16 cellular contexts compared by ENCODE assay signal in genomic region chr11:119787074-119787461, GRCh38.
"Had no signal": no experiment of that assay in that cellular context is flagged by ENCODE, and none has a peak within 500 bp of the region (broad histone marks: within the 10 kb centered on the region; RNA-seq: fewer than 3 reads in every experiment).

No MANE protein-coding gene starts in this region.

- H3K9me3 Mint-ChIP-seq: activated naive CD8-positive, alpha-beta T cell treated with anti-CD3 and anti-CD28 coated beads, Interleukin-2, amount 10 ng/mL, durations not matched to agents 7 days and 5 days; activated T-helper 1 cell treated with anti-CD3 and anti-CD28 coated beads, Interleukin-12 subunit alpha, Interleukin-12 subunit beta, Interleukin-2, Interleukin-4 antibody, amounts not matched to agents 30 ng/mL and 10 ng/mL and 1 ng/mL, durations not matched to agents 14 hours and 24 hours and 36 hours; stimulated activated memory B cell treated with anti-CD40 and anti-IgM and Interleukin-4, amounts not matched to agents 10 μg/mL and 1 μg/mL and 100 μg/mL, for 72 hours had no signal

- FAIRE-seq: urothelium cell line had no signal

- H3K4me1 Mint-ChIP-seq: activated naive CD8-positive, alpha-beta T cell treated with anti-CD3 and anti-CD28 coated beads, Interleukin-2, amount 10 ng/mL, durations not matched to agents 7 days and 5 days; stimulated activated memory B cell treated with anti-CD40 and anti-IgM and Interleukin-4, amounts not matched to agents 10 μg/mL and 1 μg/mL and 100 μg/mL, for 72 hours had no signal

- H3K4me3 Mint-ChIP-seq: activated naive CD8-positive, alpha-beta T cell treated with anti-CD3 and anti-CD28 coated beads, Interleukin-2, amount 10 ng/mL, durations not matched to agents 7 days and 5 days; activated T-helper 1 cell treated with anti-CD3 and anti-CD28 coated beads, Interleukin-12 subunit alpha, Interleukin-12 subunit beta, Interleukin-2, Interleukin-4 antibody, amounts not matched to agents 30 ng/mL and 10 ng/mL and 1 ng/mL, durations not matched to agents 14 hours and 24 hours and 36 hours; dendritic cell treated with granulocyte-macrophage colony-stimulating factor and Interleukin-4, amounts not matched to agents 40 ng/mL and 50 ng/mL, for 4 days; stimulated activated memory B cell treated with anti-CD40 and anti-IgM and Interleukin-4, amounts not matched to agents 10 μg/mL and 1 μg/mL and 100 μg/mL, for 72 hours had no signal

- DNase-seq: activated naive CD4-positive, alpha-beta T cell; activated naive CD8-positive, alpha-beta T cell treated with anti-CD3 and anti-CD28 coated beads, Interleukin-2, amount 10 ng/mL, durations not matched to agents 7 days and 5 days; cerebellar nuclear complex; effector memory CD4-positive, alpha-beta T cell; foreskin fibroblast; heart right ventricle; left colon; stimulated activated CD4-positive, alpha-beta T cell treated with anti-CD3 and anti-CD28 coated beads, Interleukin-2, amount 100 ng/mL, for 48 hours; T-helper 9 cell; tibial artery had no signal

- H3K4me1 ChIP-seq: ascending aorta, breast epithelium had no signal

- H3K27ac ChIP-seq: ascending aorta, breast epithelium, heart right ventricle, tibial artery had no signal

- H3K27ac Mint-ChIP-seq: activated naive CD8-positive, alpha-beta T cell treated with anti-CD3 and anti-CD28 coated beads, Interleukin-2, amount 10 ng/mL, durations not matched to agents 7 days and 5 days; activated T-helper 1 cell treated with anti-CD3 and anti-CD28 coated beads, Interleukin-12 subunit alpha, Interleukin-12 subunit beta, Interleukin-2, Interleukin-4 antibody, amounts not matched to agents 30 ng/mL and 10 ng/mL and 1 ng/mL, durations not matched to agents 14 hours and 24 hours and 36 hours; dendritic cell treated with granulocyte-macrophage colony-stimulating factor and Interleukin-4, amounts not matched to agents 40 ng/mL and 50 ng/mL, for 4 days; stimulated activated memory B cell treated with anti-CD40 and anti-IgM and Interleukin-4, amounts not matched to agents 10 μg/mL and 1 μg/mL and 100 μg/mL, for 72 hours had no signal

- H3K36me3 Mint-ChIP-seq: activated naive CD8-positive, alpha-beta T cell treated with anti-CD3 and anti-CD28 coated beads, Interleukin-2, amount 10 ng/mL, durations not matched to agents 7 days and 5 days; stimulated activated memory B cell treated with anti-CD40 and anti-IgM and Interleukin-4, amounts not matched to agents 10 μg/mL and 1 μg/mL and 100 μg/mL, for 72 hours had no signal

- H3K27me3 ChIP-seq: ascending aorta, breast epithelium, tibial artery had no signal

- ATAC-seq: heart right ventricle; left colon; stimulated activated memory B cell treated with anti-CD40 and anti-IgM and Interleukin-4, amounts not matched to agents 10 μg/mL and 1 μg/mL and 100 μg/mL, for 72 hours had no signal

- H3K36me3 ChIP-seq: ascending aorta, breast epithelium, heart right ventricle, tibial artery had no signal

- H3K4me3 ChIP-seq: ascending aorta, breast epithelium, heart right ventricle, tibial artery had no signal
